32 cellular contexts compared by ENCODE assay signal in the genomic region with DNA sequence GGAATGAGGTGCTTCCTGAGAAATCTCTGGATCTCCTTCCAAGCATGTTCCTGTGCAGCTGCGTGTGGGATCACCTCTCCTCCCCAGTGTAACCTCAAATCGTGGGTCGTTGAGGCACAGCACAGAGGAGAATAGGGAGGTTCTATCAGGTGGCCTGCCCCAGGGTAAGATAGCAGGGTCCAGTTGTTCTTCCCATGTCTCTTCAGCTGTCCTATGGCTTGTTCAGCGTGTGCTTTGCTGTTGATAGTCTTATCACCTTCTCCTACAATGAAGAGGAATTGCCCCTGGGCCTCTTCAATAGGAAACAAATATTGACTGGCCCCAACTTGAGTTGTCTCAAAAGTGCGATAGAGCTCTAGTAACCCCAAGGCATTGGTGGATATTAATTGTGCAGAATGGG. TPM values are rescaled to one million over a fixed set of nuclear protein-coding genes. Genes with fewer than 3 reads are reported as not detected.
"Had no signal": no experiment of that assay in that cellular context is flagged by ENCODE, and none has a peak within 500 bp of the region (broad histone marks: within the 10 kb centered on the region; RNA-seq: fewer than 3 reads in every experiment).

No MANE protein-coding gene starts in this region.

- H3K4me1 ChIP-seq: adrenal gland, breast epithelium had no signal

- H3K4me3 ChIP-seq: adrenal gland, body of pancreas, breast epithelium, cardiac muscle cell had no signal

- DNase-seq: activated CD4-positive, alpha-beta T cell treated with anti-CD3 and anti-CD28 coated beads for 1 hour; activated CD4-positive, alpha-beta T cell treated with anti-CD3 and anti-CD28 coated beads for 36 hours; activated CD4-positive, alpha-beta T cell treated with anti-CD3 and anti-CD28 coated beads for 48 hours; activated CD4-positive, alpha-beta T cell treated with anti-CD3 and anti-CD28 coated beads, Interleukin-2, amount 10 ng/mL, durations not matched to agents 7 days and 5 days; activated CD4-positive, alpha-beta T cell treated with anti-CD3 and anti-CD28 coated beads, Interleukin-2, amount 50 U/mL, for 48 hours; activated CD4-positive, CD25-positive, alpha-beta regulatory T cell; activated CD8-positive, alpha-beta memory T cell treated with anti-CD3 and anti-CD28 coated beads, Interleukin-2, amount 50 U/mL, for 4 hours; activated CD8-positive, alpha-beta T cell treated with anti-CD3 and anti-CD28 coated beads for 36 hours; activated effector memory CD4-positive, alpha-beta T cell treated with anti-CD3 and anti-CD28 coated beads, Interleukin-2, amount 50 U/mL, for 16 hours; activated gamma-delta T cell treated with Interleukin-2 at 50 U/mL for 16 hours; activated naive CD4-positive, alpha-beta T cell; activated naive CD4-positive, alpha-beta T cell treated with anti-CD3 and anti-CD28 coated beads for 36 hours; activated naive CD4-positive, alpha-beta T cell treated with anti-CD3 and anti-CD28 coated beads, Interleukin-2, amount 50 U/mL, for 16 hours; activated naive CD8-positive, alpha-beta T cell treated with anti-CD3 and anti-CD28 coated beads for 36 hours; activated T-cell treated with anti-CD3 and anti-CD28 coated beads for 4 hours; activated T-cell treated with anti-CD3 and anti-CD28 coated beads, Interleukin-2, amount 50 U/mL, for 24 hours; activated T-cell treated with anti-CD3 and anti-CD28 coated beads, Interleukin-2, amount 50 U/mL, for 72 hours; adrenal gland; amniotic stem cell; aorta; body of pancreas; brain microvascular endothelial cell; caudate nucleus; cerebellar nuclear complex; T-cell; T-helper 2 cell; T-helper 9 cell; WERI-Rb-1 had no signal

- FAIRE-seq: astrocyte had no signal

- H3K27me3 ChIP-seq: adrenal gland, body of pancreas, brain microvascular endothelial cell, breast epithelium, cardiac muscle cell had no signal

- H3K36me3 ChIP-seq: adrenal gland, brain microvascular endothelial cell, breast epithelium, cardiac muscle cell, WERI-Rb-1 had no signal

- H3K27ac ChIP-seq: adrenal gland, body of pancreas, brain microvascular endothelial cell, breast epithelium, cardiac muscle cell, WERI-Rb-1 had no signal

RNA-seq across cellular contexts. Expression of a gene that starts 22.4 kb away (rescaled TPM):
- total RNA-seq: activated CD8-positive, alpha-beta T cell treated with anti-CD3 and anti-CD28 coated beads for 36 hours; activated naive CD4-positive, alpha-beta T cell treated with anti-CD3 and anti-CD28 coated beads for 36 hours; activated naive CD4-positive, alpha-beta T cell treated with anti-CD3 and anti-CD28 coated beads, Interleukin-2, amount 50 U/mL, for 72 hours; aorta; cardiac muscle cell had no signal
- polyA plus RNA-seq: aorta, cardiac muscle cell had no signal
